ENCODE assay signal across 2 cellular contexts in the genomic region with DNA sequence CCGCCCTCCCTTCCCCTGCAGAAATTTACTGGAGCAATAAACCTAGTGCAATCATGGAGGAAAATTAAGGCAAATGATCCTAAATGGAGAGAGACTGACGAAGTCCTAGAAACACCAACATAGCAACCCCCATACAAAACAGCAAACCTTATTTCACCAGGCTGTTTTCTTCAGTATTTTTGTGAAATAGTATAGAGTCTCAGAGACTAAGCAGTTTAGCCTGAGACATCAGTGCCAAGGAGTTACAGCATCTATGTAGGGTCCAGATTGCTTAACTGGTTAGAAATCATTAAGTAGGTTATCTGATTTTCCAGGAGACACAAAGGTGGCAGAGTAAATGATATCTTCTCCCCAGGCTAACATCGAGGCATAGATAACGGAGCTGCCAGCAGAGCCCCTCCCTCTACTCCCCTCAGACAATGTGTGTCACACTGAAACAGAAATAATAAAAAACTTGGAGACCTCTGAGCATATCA.
TF ChIP-seq lines count a peak whose summit lies in the region.

No MANE protein-coding gene starts in this region.

TF ChIP-seq in liver, 16 proteins besides CTCF, POLR2A, EP300 and RAD21 (continued from another document):
- TF ChIP-seq, protein P1, sequence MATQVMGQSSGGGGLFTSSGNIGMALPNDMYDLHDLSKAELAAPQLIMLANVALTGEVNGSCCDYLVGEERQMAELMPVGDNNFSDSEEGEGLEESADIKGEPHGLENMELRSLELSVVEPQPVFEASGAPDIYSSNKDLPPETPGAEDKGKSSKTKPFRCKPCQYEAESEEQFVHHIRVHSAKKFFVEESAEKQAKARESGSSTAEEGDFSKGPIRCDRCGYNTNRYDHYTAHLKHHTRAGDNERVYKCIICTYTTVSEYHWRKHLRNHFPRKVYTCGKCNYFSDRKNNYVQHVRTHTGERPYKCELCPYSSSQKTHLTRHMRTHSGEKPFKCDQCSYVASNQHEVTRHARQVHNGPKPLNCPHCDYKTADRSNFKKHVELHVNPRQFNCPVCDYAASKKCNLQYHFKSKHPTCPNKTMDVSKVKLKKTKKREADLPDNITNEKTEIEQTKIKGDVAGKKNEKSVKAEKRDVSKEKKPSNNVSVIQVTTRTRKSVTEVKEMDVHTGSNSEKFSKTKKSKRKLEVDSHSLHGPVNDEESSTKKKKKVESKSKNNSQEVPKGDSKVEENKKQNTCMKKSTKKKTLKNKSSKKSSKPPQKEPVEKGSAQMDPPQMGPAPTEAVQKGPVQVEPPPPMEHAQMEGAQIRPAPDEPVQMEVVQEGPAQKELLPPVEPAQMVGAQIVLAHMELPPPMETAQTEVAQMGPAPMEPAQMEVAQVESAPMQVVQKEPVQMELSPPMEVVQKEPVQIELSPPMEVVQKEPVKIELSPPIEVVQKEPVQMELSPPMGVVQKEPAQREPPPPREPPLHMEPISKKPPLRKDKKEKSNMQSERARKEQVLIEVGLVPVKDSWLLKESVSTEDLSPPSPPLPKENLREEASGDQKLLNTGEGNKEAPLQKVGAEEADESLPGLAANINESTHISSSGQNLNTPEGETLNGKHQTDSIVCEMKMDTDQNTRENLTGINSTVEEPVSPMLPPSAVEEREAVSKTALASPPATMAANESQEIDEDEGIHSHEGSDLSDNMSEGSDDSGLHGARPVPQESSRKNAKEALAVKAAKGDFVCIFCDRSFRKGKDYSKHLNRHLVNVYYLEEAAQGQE (IDR thresholded peaks at IDR 0.05): no peak
- no peak for TF ChIP-seq HNF4G (IDR thresholded peaks at IDR 0.05)
- TF ChIP-seq, protein P2, sequence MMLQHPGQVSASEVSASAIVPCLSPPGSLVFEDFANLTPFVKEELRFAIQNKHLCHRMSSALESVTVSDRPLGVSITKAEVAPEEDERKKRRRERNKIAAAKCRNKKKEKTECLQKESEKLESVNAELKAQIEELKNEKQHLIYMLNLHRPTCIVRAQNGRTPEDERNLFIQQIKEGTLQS (IDR thresholded peaks at IDR 0.05): no peak
TF ChIP-seq in liver: peak in this region for 1.

TF ChIP-seq in HepG2, 621 proteins besides CTCF, POLR2A, EP300 and RAD21 (continued from another document):
- TF ChIP-seq, protein P3, sequence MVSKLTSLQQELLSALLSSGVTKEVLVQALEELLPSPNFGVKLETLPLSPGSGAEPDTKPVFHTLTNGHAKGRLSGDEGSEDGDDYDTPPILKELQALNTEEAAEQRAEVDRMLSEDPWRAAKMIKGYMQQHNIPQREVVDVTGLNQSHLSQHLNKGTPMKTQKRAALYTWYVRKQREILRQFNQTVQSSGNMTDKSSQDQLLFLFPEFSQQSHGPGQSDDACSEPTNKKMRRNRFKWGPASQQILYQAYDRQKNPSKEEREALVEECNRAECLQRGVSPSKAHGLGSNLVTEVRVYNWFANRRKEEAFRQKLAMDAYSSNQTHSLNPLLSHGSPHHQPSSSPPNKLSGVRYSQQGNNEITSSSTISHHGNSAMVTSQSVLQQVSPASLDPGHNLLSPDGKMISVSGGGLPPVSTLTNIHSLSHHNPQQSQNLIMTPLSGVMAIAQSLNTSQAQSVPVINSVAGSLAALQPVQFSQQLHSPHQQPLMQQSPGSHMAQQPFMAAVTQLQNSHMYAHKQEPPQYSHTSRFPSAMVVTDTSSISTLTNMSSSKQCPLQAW (CRISPR knock-in tag; IDR thresholded peaks at IDR 0.05): no peak
- TF ChIP-seq ZNF253 (CRISPR knock-in tag; IDR thresholded peaks at IDR 0.05; ENCODE audit: borderline replicate concordance) (no peak), PITX1 (CRISPR knock-in tag; IDR thresholded peaks at IDR 0.05) (no peak), ZNF746 (CRISPR knock-in tag; IDR thresholded peaks at IDR 0.05) (no peak), CHD2 (IDR thresholded peaks at IDR 0.05; ENCODE audit: low read depth, low read length) (no peak), ZNF143 (CRISPR knock-in tag; IDR thresholded peaks at IDR 0.05) (no peak)
- TF ChIP-seq, protein P4, sequence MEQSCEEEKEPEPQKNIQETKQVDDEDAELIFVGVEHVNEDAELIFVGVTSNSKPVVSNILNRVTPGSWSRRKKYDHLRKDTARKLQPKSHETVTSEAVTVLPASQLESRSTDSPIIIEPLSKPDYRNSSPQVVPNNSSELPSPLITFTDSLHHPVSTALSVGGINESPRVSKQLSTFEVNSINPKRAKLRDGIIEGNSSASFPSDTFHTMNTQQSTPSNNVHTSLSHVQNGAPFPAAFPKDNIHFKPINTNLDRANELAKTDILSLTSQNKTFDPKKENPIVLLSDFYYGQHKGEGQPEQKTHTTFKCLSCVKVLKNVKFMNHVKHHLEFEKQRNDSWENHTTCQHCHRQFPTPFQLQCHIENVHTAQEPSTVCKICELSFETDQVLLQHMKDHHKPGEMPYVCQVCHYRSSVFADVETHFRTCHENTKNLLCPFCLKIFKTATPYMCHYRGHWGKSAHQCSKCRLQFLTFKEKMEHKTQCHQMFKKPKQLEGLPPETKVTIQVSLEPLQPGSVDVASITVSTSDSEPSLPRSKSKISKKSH (CRISPR knock-in tag; IDR thresholded peaks at IDR 0.05; ENCODE audit: borderline replicate concordance): no peak
